In the genomic region with DNA sequence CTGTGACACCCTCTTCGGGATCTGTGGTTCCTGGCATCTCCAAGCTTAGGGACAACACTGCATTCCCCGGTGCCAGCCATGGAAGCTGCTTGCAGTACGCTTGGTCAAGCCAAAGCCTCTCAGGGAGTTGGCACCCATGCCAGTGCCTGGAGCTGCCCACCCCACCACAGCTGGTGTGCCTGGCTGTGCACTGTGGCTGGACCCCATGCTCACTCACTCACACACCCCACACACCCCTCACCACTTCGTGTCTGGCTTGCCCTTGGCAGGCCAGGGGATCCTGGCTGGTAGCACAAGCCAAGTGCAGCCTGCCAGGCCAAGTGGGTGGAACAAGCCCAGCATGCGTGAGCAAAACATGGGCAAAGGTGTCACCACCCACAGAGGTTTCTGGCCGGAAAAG, we compare ENCODE assay signal across 20 cellular contexts.
DNase-seq lines count a peak whose midpoint lies in the region; ATAC-seq and TF ChIP-seq lines count a peak whose summit lies in the region.
"Had no signal": no experiment of that assay in that cellular context is flagged by ENCODE, and none has a peak within 500 bp of the region (broad histone marks: within the 10 kb centered on the region; RNA-seq: fewer than 3 reads in every experiment).

No MANE protein-coding gene starts in this region.

- peaks cover 51 to 54% of the 10 kb centered on the region in 2 donors for H3K4me1 Mint-ChIP-seq in natural killer cell treated with Interleukin-12 subunit alpha and Interleukin-12 subunit beta and Interleukin-15 and Interleukin-18, amount 100 ng/mL, for 72 hours (ENCODE audit: low read depth in 2 of 2)
- H3K4me1 Mint-ChIP-seq in natural killer cell (peaks cover 38 to 42% of the 10 kb centered on the region in 2 donors), endothelial cell (ENCODE audit: unreplicated experiment) (no peaks in the 10 kb centered on the region)
- H3K4me1 Mint-ChIP-seq in dendritic cell treated with granulocyte-macrophage colony-stimulating factor and Interleukin-4, amounts not matched to agents 40 ng/mL and 50 ng/mL, for 4 days (ENCODE audit: low read depth) = peaks cover 48% of the 10 kb centered on the region
- no peaks in the 10 kb centered on the region for H3K4me1 Mint-ChIP-seq in stimulated activated memory B cell treated with anti-CD40 and anti-IgM and Interleukin-4, amounts not matched to agents 10 μg/mL and 1 μg/mL and 100 μg/mL, for 72 hours
- H3K4me1 Mint-ChIP-seq: B cell, H9 had no signal

- intact Hi-C loops in natural killer cell (cut with micrococcal nuclease) = no loop called here
- intact Hi-C loops in dendritic cell treated with granulocyte-macrophage colony-stimulating factor and Interleukin-4, amounts not matched to agents 40 ng/mL and 50 ng/mL, for 4 days (cut with micrococcal nuclease) = loop anchor here (5.0 to 10.0 kb wide), 2 partner anchors 260 to 327 kb away; no protein-coding TSS in a partner anchor

- no peak overlapping the region for H3K4ac ChIP-seq in neuronal stem cell (ENCODE audit: low read length)

- no peak overlapping the region for H2AFZ ChIP-seq in neuronal stem cell (ENCODE audit: low read length)
- no peak overlapping the region for H2AFZ ChIP-seq in smooth muscle cell (ENCODE audit: low read depth)

- no peak overlapping the region for H3K14ac ChIP-seq in neuronal stem cell (ENCODE audit: low read length)

- H3K9ac ChIP-seq in neuronal stem cell (ENCODE audit: low read depth, low read length, poor library complexity) (no peak overlapping the region), smooth muscle cell (ENCODE audit: low read depth) (no peak overlapping the region)

- H3K36me3 ChIP-seq in neuronal stem cell (replicated peaks in 1 of 2; ENCODE audit: control insufficient read depth in 2 of 2, insufficient read depth in 2 of 2, low read length in 2 of 2) (no peaks in the 10 kb centered on the region), smooth muscle cell (ENCODE audit: low read depth) (no peaks in the 10 kb centered on the region)
- H3K36me3 ChIP-seq: BLaER1 treated with 17β-estradiol and CSF1 and Interleukin-3, amounts not matched to agents 10 nM and 100 nM had no signal

- H3K27me3 ChIP-seq in neuronal stem cell (ENCODE audit: control insufficient read depth in 3 of 3, insufficient read depth in 3 of 3, low read depth in 1 of 3, low read length in 3 of 3) (no peaks in the 10 kb centered on the region), smooth muscle cell (ENCODE audit: low read depth) (no peaks in the 10 kb centered on the region)
- H3K27me3 ChIP-seq: BLaER1 treated with 17β-estradiol and CSF1 and Interleukin-3, amounts not matched to agents 10 nM and 100 nM had no signal

- no peaks in the 10 kb centered on the region for H3F3A ChIP-seq in smooth muscle cell (ENCODE audit: low read depth)

- H2BK15ac ChIP-seq in neuronal stem cell (ENCODE audit: low read length) = peak overlapping the region; percentile 78

- no peak overlapping the region for H3K23ac ChIP-seq in neuronal stem cell (ENCODE audit: low read depth, low read length, poor library complexity)

- no peaks in the 10 kb centered on the region for H3K4me1 ChIP-seq in neuronal stem cell (ENCODE audit: control insufficient read depth in 2 of 2, insufficient read depth in 1 of 2, low read depth in 1 of 2, low read length in 2 of 2)
- H3K4me1 ChIP-seq in smooth muscle cell (ENCODE audit: low read depth) = no peaks in the 10 kb centered on the region

- no peak overlapping the region for H2AK5ac ChIP-seq in neuronal stem cell (ENCODE audit: low read depth, low read length)

- H3K4me3 ChIP-seq in neuronal stem cell (ENCODE audit: low read length in 2 of 2) (no peak overlapping the region), smooth muscle cell (no peak overlapping the region)
- H3K4me3 ChIP-seq: BLaER1 treated with 17β-estradiol and CSF1 and Interleukin-3, amounts not matched to agents 10 nM and 100 nM; GM12878 had no signal

- H3K4me2 ChIP-seq in neuronal stem cell (ENCODE audit: insufficient read depth, low read length, poor library complexity, severe bottlenecking) = no peak overlapping the region
- no peak overlapping the region for H3K4me2 ChIP-seq in smooth muscle cell

- WGBS in neuronal stem cell (ENCODE audit: extremely low coverage in 2 of 2, insufficient read length in 2 of 2, insufficient replicate concordance in 1 of 2), 2 donors = no CpG with 5 or more reads among the region's 6 CpGs
- WGBS in smooth muscle cell (ENCODE audit: low lambda C conversion rate) = 91% methylated on average over 6 of the region's 6 CpGs

- H3K79me1 ChIP-seq in neuronal stem cell (ENCODE audit: low read depth, low read length) = no peaks in the 10 kb centered on the region

- peak overlapping the region; percentile 78 for H2BK12ac ChIP-seq in neuronal stem cell (ENCODE audit: low read length)

- no peak overlapping the region for H3K27ac ChIP-seq in neuronal stem cell (replicated peaks; ENCODE audit: low read length)
- H3K27ac ChIP-seq in smooth muscle cell (ENCODE audit: low read depth) = no peak overlapping the region

- TF ChIP-seq CTCF in natural killer cell (IDR thresholded peaks at IDR 0.05) = no peak
- no peak for TF ChIP-seq CTCF in smooth muscle cell (IDR thresholded peaks at IDR 0.05; ENCODE audit: borderline replicate concordance, insufficient read depth, poor library complexity, severe bottlenecking)
- TF ChIP-seq CTCF in endothelial cell (IDR thresholded peaks at IDR 0.05; ENCODE audit: unreplicated experiment) = no peak

- peaks cover 9% of the 10 kb centered on the region for H3K9me3 Mint-ChIP-seq in natural killer cell treated with Interleukin-12 subunit alpha and Interleukin-12 subunit beta and Interleukin-15 and Interleukin-18, amount 100 ng/mL, for 72 hours
- peaks cover 2 to 7% of the 10 kb centered on the region in 2 donors for H3K9me3 Mint-ChIP-seq in natural killer cell
- peaks cover 12% of the 10 kb centered on the region for H3K9me3 Mint-ChIP-seq in dendritic cell treated with granulocyte-macrophage colony-stimulating factor and Interleukin-4, amounts not matched to agents 40 ng/mL and 50 ng/mL, for 4 days
- peaks cover 10% of the 10 kb centered on the region for H3K9me3 Mint-ChIP-seq in stimulated activated memory B cell treated with anti-CD40 and anti-IgM and Interleukin-4, amounts not matched to agents 10 μg/mL and 1 μg/mL and 100 μg/mL, for 72 hours
- H3K9me3 Mint-ChIP-seq in endothelial cell (ENCODE audit: unreplicated experiment) = no peaks in the 10 kb centered on the region
- H3K9me3 Mint-ChIP-seq: H9 had no signal

- no peak overlapping the region for H4K8ac ChIP-seq in neuronal stem cell (ENCODE audit: low read depth, low read length)

- no peaks in the 10 kb centered on the region for H3K9me3 ChIP-seq in neuronal stem cell (replicated peaks in 1 of 2; ENCODE audit: control insufficient read depth in 2 of 2, insufficient read depth in 1 of 2, low read depth in 1 of 2, low read length in 2 of 2)
- no peaks in the 10 kb centered on the region for H3K9me3 ChIP-seq in smooth muscle cell (replicated peaks; ENCODE audit: low read depth)

- no peaks in the 10 kb centered on the region for H3K27me3 Mint-ChIP-seq in natural killer cell treated with Interleukin-12 subunit alpha and Interleukin-12 subunit beta and Interleukin-15 and Interleukin-18, amount 100 ng/mL, for 72 hours
- H3K27me3 Mint-ChIP-seq in natural killer cell (ENCODE audit: low read depth in 2 of 2) = no peaks in the 10 kb centered on the region
- no peaks in the 10 kb centered on the region for H3K27me3 Mint-ChIP-seq in dendritic cell treated with granulocyte-macrophage colony-stimulating factor and Interleukin-4, amounts not matched to agents 40 ng/mL and 50 ng/mL, for 4 days
- no peaks in the 10 kb centered on the region for H3K27me3 Mint-ChIP-seq in stimulated activated memory B cell treated with anti-CD40 and anti-IgM and Interleukin-4, amounts not matched to agents 10 μg/mL and 1 μg/mL and 100 μg/mL, for 72 hours
- no peaks in the 10 kb centered on the region for H3K27me3 Mint-ChIP-seq in endothelial cell (ENCODE audit: unreplicated experiment)
- H3K27me3 Mint-ChIP-seq: B cell; CD8-positive, alpha-beta memory T cell had no signal

- peak overlapping the region; percentile 35 for H3K4me3 Mint-ChIP-seq in natural killer cell treated with Interleukin-12 subunit alpha and Interleukin-12 subunit beta and Interleukin-15 and Interleukin-18, amount 100 ng/mL, for 72 hours
- H3K4me3 Mint-ChIP-seq in natural killer cell = no peak overlapping the region
- H3K4me3 Mint-ChIP-seq in dendritic cell treated with granulocyte-macrophage colony-stimulating factor and Interleukin-4, amounts not matched to agents 40 ng/mL and 50 ng/mL, for 4 days = no peak overlapping the region
- H3K4me3 Mint-ChIP-seq in stimulated activated memory B cell treated with anti-CD40 and anti-IgM and Interleukin-4, amounts not matched to agents 10 μg/mL and 1 μg/mL and 100 μg/mL, for 72 hours = no peak overlapping the region
- no peak overlapping the region for H3K4me3 Mint-ChIP-seq in endothelial cell (ENCODE audit: unreplicated experiment)
- H3K4me3 Mint-ChIP-seq: B cell; CD4-positive, CD25-positive, alpha-beta regulatory T cell; CD8-positive, alpha-beta memory T cell; H9 had no signal

- H3K36me3 Mint-ChIP-seq in natural killer cell treated with Interleukin-12 subunit alpha and Interleukin-12 subunit beta and Interleukin-15 and Interleukin-18, amount 100 ng/mL, for 72 hours = peaks cover 11% of the 10 kb centered on the region
- H3K36me3 Mint-ChIP-seq in natural killer cell (peaks cover 9% of the 10 kb centered on the region), endothelial cell (ENCODE audit: low read depth, unreplicated experiment) (no peaks in the 10 kb centered on the region)
- H3K36me3 Mint-ChIP-seq in dendritic cell treated with granulocyte-macrophage colony-stimulating factor and Interleukin-4, amounts not matched to agents 40 ng/mL and 50 ng/mL, for 4 days (ENCODE audit: low read depth) = no peaks in the 10 kb centered on the region
- peaks cover 8% of the 10 kb centered on the region for H3K36me3 Mint-ChIP-seq in stimulated activated memory B cell treated with anti-CD40 and anti-IgM and Interleukin-4, amounts not matched to agents 10 μg/mL and 1 μg/mL and 100 μg/mL, for 72 hours
- H3K36me3 Mint-ChIP-seq: CD4-positive, CD25-positive, alpha-beta regulatory T cell had no signal

- peak overlapping the region; percentile 53 for H3K18ac ChIP-seq in neuronal stem cell (ENCODE audit: low read length)

- H2BK120ac ChIP-seq in neuronal stem cell (ENCODE audit: low read depth, low read length) = no peak overlapping the region

- H4K91ac ChIP-seq in neuronal stem cell (ENCODE audit: low read depth, low read length, poor library complexity) = peak overlapping the region; percentile 40

- H2BK5ac ChIP-seq in neuronal stem cell (ENCODE audit: low read length) = no peak overlapping the region

- DNase-seq in natural killer cell treated with Interleukin-12 subunit alpha and Interleukin-12 subunit beta and Interleukin-15 and Interleukin-18, amount 100 ng/mL, for 72 hours (ENCODE audit: low spot score) = no peak
- DNase-seq in natural killer cell (no peak), neuronal stem cell (ENCODE audit: low spot score) (no peak), hypothalamus (lab: John Stamatoyannopoulos, UW) (no peak), smooth muscle cell (lab: John Stamatoyannopoulos, UW; ENCODE audit: unreplicated experiment) (no peak), endothelial cell (ENCODE audit: low spot score) (no peak)
- DNase-seq: 8988T; CD4-positive, CD25-positive, alpha-beta regulatory T cell; COR-L47; DMS 273 treated with DMSO at 0.1 percent for 48 hours; DMS53; DND-41; EL; H9 had no signal

- no peaks in the 10 kb centered on the region for H3K79me2 ChIP-seq in smooth muscle cell (ENCODE audit: low read depth)

- H3K27ac Mint-ChIP-seq in natural killer cell treated with Interleukin-12 subunit alpha and Interleukin-12 subunit beta and Interleukin-15 and Interleukin-18, amount 100 ng/mL, for 72 hours = peak overlapping the region; percentile 69 to 89
- H3K27ac Mint-ChIP-seq in natural killer cell = peak overlapping the region in 1 of 2 donors; percentile 54
- H3K27ac Mint-ChIP-seq in dendritic cell treated with granulocyte-macrophage colony-stimulating factor and Interleukin-4, amounts not matched to agents 40 ng/mL and 50 ng/mL, for 4 days = peak overlapping the region; percentile 92
- H3K27ac Mint-ChIP-seq in stimulated activated memory B cell treated with anti-CD40 and anti-IgM and Interleukin-4, amounts not matched to agents 10 μg/mL and 1 μg/mL and 100 μg/mL, for 72 hours = no peak overlapping the region
- H3K27ac Mint-ChIP-seq in endothelial cell (ENCODE audit: unreplicated experiment) = no peak overlapping the region
- H3K27ac Mint-ChIP-seq: B cell; CD4-positive, CD25-positive, alpha-beta regulatory T cell; H9 had no signal

- no peaks in the 10 kb centered on the region for H4K20me1 ChIP-seq in smooth muscle cell (ENCODE audit: low read depth)
- H4K20me1 ChIP-seq: BLaER1 treated with 17β-estradiol and CSF1 and Interleukin-3, amounts not matched to agents 10 nM and 100 nM had no signal

- peak in 1 of 2 donors; percentile 26 for ATAC-seq in natural killer cell treated with Interleukin-12 subunit alpha and Interleukin-12 subunit beta and Interleukin-15 and Interleukin-18, amount 100 ng/mL, for 72 hours
- ATAC-seq in natural killer cell = no peak
- ATAC-seq in stimulated activated memory B cell treated with anti-CD40 and anti-IgM and Interleukin-4, amounts not matched to agents 10 μg/mL and 1 μg/mL and 100 μg/mL, for 72 hours = peak; percentile 47
- ATAC-seq: GM12878 had no signal

Comparison
In these comparisons a context has a peak if more than half of its experiments do, and no peak if none do; other contexts are left out.
1. H3K27ac Mint-ChIP-seq: peak in natural killer cell treated with Interleukin-12 subunit alpha and Interleukin-12 subunit beta and Interleukin-15 and Interleukin-18, amount 100 ng/mL, for 72 hours (2 of 2) and dendritic cell treated with granulocyte-macrophage colony-stimulating factor and Interleukin-4, amounts not matched to agents 40 ng/mL and 50 ng/mL, for 4 days (single experiment); none in stimulated activated memory B cell treated with anti-CD40 and anti-IgM and Interleukin-4, amounts not matched to agents 10 μg/mL and 1 μg/mL and 100 μg/mL, for 72 hours (single experiment) and endothelial cell (single experiment).